Comparison of ENCODE assay signal across 1 cellular context in genomic region chr19:9565900-9566705, GRCh38.
TF ChIP-seq lines count a peak whose summit lies in the region.

No MANE protein-coding gene starts in this region.

TF ChIP-seq in GM23338, 12 proteins besides CTCF, POLR2A, EP300 and RAD21 (continued from another document):
- TF ChIP-seq JUNB (IDR thresholded peaks at IDR 0.05; ENCODE audit: unreplicated experiment) (no peak), CREB1 (CRISPR knock-in tag; IDR thresholded peaks at IDR 0.05; ENCODE audit: low read depth) (no peak), STAT1 (IDR thresholded peaks at IDR 0.05; ENCODE audit: unreplicated experiment) (no peak), POLR2AphosphoS5 (IDR thresholded peaks at IDR 0.05; ENCODE audit: low read depth) (no peak), ZNF114 (CRISPR knock-in tag; IDR thresholded peaks at IDR 0.05) (no peak), EZH2phosphoT487 (IDR thresholded peaks at IDR 0.05; ENCODE audit: unreplicated experiment) (no peak), NANOG (IDR thresholded peaks at IDR 0.05; ENCODE audit: borderline replicate concordance) (no peak), EZH2 (IDR thresholded peaks at IDR 0.05; ENCODE audit: low read depth, unreplicated experiment) (no peak)
- TF ChIP-seq, protein P1, sequence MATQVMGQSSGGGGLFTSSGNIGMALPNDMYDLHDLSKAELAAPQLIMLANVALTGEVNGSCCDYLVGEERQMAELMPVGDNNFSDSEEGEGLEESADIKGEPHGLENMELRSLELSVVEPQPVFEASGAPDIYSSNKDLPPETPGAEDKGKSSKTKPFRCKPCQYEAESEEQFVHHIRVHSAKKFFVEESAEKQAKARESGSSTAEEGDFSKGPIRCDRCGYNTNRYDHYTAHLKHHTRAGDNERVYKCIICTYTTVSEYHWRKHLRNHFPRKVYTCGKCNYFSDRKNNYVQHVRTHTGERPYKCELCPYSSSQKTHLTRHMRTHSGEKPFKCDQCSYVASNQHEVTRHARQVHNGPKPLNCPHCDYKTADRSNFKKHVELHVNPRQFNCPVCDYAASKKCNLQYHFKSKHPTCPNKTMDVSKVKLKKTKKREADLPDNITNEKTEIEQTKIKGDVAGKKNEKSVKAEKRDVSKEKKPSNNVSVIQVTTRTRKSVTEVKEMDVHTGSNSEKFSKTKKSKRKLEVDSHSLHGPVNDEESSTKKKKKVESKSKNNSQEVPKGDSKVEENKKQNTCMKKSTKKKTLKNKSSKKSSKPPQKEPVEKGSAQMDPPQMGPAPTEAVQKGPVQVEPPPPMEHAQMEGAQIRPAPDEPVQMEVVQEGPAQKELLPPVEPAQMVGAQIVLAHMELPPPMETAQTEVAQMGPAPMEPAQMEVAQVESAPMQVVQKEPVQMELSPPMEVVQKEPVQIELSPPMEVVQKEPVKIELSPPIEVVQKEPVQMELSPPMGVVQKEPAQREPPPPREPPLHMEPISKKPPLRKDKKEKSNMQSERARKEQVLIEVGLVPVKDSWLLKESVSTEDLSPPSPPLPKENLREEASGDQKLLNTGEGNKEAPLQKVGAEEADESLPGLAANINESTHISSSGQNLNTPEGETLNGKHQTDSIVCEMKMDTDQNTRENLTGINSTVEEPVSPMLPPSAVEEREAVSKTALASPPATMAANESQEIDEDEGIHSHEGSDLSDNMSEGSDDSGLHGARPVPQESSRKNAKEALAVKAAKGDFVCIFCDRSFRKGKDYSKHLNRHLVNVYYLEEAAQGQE (IDR thresholded peaks at IDR 0.05; ENCODE audit: unreplicated experiment), result no peak
TF ChIP-seq in GM23338: peak in this region for 0.
